Comparison of ENCODE assay signal across 11 cellular contexts in the genomic region with DNA sequence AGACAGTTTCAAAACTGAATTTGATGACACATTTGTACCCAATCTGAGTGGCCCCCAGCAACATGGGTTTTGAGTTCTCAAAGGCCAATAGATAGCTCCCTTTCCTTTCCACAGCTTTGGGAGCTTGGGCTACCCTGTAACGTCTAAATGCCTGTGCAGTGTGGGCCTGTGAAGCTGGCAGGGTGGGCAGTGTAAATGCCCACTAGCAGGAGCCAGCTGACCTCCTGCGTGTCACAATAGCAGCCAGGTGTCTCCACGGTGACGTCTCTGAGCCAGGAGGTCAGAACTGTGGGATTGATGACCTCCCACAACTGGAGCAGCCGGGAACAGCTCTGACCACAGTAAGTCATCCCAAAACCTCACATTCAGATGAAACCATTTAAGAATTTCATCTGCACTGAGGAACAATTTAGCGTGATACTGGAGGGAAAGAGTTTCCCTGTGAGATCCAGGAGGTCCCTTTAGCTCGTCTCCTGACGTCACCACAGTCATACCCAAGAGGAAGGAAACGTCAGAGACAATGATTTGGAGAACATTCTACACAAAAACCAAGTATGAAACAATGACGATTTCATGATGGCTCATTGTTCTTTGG. TPM values are rescaled to one million over a fixed set of nuclear protein-coding genes. Genes with fewer than 3 reads are reported as not detected.
A peak's percentile ranks its signal among the peaks of the same experiment; 100 is the strongest.
DNase-seq lines count a peak whose midpoint lies in the region; ATAC-seq and TF ChIP-seq lines count a peak whose summit lies in the region.
"Had no signal": no experiment of that assay in that cellular context is flagged by ENCODE, and none has a peak within 500 bp of the region (broad histone marks: within the 10 kb centered on the region; RNA-seq: fewer than 3 reads in every experiment).

A gene (plus strand): TSS at position 300 of the 595 bp plus-strand sequence. CDS start 23,022 bp downstream, outside the sequence.

- no peak within 1 kb of the TSS for H3K4me3 Mint-ChIP-seq in nephron progenitor cell
- H3K4me3 Mint-ChIP-seq: activated naive CD8-positive, alpha-beta T cell had no signal

- H3K9me3 Mint-ChIP-seq in nephron progenitor cell = peaks cover 15% of the 10 kb centered on the region

- H3K9me3 ChIP-seq in SJCRH30 (replicated peaks) = no peaks in the 10 kb centered on the region

- no peaks in the 10 kb centered on the region for H3K27me3 Mint-ChIP-seq in nephron progenitor cell (ENCODE audit: low read depth, poor library complexity)

- no peaks in the 10 kb centered on the region for H3K4me1 Mint-ChIP-seq in nephron progenitor cell

- H3K36me3 Mint-ChIP-seq in nephron progenitor cell (ENCODE audit: low read depth) = peaks cover 5% of the 10 kb centered on the region

- no peak for TF ChIP-seq CTCF in AG10803 (conservative IDR thresholded peaks at IDR 0.05; ENCODE audit: low read length)
- TF ChIP-seq CTCF in nephron progenitor cell (IDR thresholded peaks at IDR 0.05) = no peak

- ATAC-seq in HG02973 (IDR thresholded peaks at IDR 0.05; ENCODE audit: unreplicated experiment) = no peak

- H3K27me3 ChIP-seq in SJCRH30 = no peaks in the 10 kb centered on the region

- peaks cover 16% of the 10 kb centered on the region for H3K4me1 ChIP-seq in SJCRH30

- DNase-seq in AG10803 (ENCODE audit: low read depth) (peak; percentile 75), SJCRH30 (peak; percentile 33 to 40), fibroblast of gingiva (ENCODE audit: low read depth) (peak; percentile 21), nephron progenitor cell (peak; percentile 3), NCI-H2227 treated with DMSO at 0.1 percent for 48 hours (lab: John Stamatoyannopoulos, UW) (no peak), GOT3 (lab: John Stamatoyannopoulos, UW) (no peak), iPS-NIHi11 (ENCODE audit: low spot score) (no peak)
- DNase-seq: DMS79 treated with DMSO at 0.1 percent for 48 hours, NCI-H526 treated with DMSO at 0.1 percent for 48 hours had no signal

- H3K27ac ChIP-seq in SJCRH30 = no peak within 1 kb of the TSS

- H3K36me3 ChIP-seq in SJCRH30 = no peaks in the 10 kb centered on the region

- H3K4me3 ChIP-seq in AG10803 (ENCODE audit: low read length) = no peak within 1 kb of the TSS
- H3K4me3 ChIP-seq in SJCRH30 = no peak within 1 kb of the TSS

- no peak within 1 kb of the TSS for H3K27ac Mint-ChIP-seq in nephron progenitor cell
- H3K27ac Mint-ChIP-seq: activated naive CD8-positive, alpha-beta T cell had no signal

RNA-seq across cellular contexts. Expression of the gene that starts here (rescaled TPM):
- total RNA-seq in SJCRH30 (2014; rRNA removed; shearing (Covaris generic)) = 267 and 288 TPM in 2 replicates

Comparison
In these comparisons a context has a peak if more than half of its experiments do, and no peak if none do; other contexts are left out.
1. DNase-seq: peak in AG10803 (single experiment), SJCRH30 (2 of 2), fibroblast of gingiva (single experiment) and nephron progenitor cell (single experiment); none in NCI-H2227 treated with DMSO at 0.1 percent for 48 hours (single experiment), GOT3 (single experiment) and iPS-NIHi11 (single experiment).